Comparison of ENCODE assay signal across 8 cellular contexts in the genomic region with DNA sequence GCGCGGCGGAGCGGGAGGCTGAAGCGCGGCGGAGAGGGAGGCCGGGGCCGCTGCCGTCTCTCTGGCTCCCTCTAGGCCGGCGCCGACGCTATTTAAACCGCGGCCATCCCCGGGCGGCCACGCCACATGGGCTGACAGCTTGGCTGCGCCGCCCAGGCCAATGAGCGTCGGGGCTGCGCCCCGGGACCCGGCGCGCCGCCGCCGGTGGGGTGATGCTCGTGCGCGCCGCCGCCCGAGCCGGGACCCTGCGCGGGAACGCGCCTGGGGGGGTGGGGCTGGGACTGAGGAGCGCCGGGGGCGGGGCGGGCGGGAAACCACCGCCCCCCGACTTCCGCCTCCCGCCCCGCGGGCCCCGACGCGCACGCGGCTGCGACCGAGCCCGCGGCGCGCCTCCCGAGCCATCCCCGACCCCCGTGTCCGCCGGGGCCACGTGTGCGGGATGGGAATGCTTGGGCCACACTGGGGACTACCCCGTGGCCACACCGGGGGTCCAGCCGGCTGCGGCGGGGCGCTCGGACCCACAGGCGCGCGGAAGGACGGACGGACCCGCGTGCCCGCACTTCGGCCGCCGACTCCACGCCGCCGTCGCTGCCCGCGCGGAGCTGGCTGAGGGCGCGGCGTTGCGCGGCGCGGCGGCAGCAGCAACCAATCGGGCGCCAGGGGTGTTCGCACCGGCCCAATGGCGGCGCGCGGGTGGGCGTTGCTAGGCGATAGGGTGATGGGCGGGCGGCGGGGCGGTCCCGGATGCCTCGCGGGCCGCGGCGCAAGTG. TPM values are rescaled to one million over a fixed set of nuclear protein-coding genes. Genes with fewer than 3 reads are reported as not detected.
DNase-seq lines count a peak whose midpoint lies in the region; ATAC-seq and TF ChIP-seq lines count a peak whose summit lies in the region.

A gene (minus strand): TSS at position 68 of the 770 bp plus-strand sequence. CDS start 1,791 bp downstream, outside the sequence.

- H3K4me3 Mint-ChIP-seq in activated T-helper 17 cell treated with anti-CD3 and anti-CD28 coated beads, Interleukin-2, amount 50 U/mL, for 72 hours: peak within 1 kb of the TSS; percentile 76
- peak within 1 kb of the TSS; percentile 77 for H3K4me3 Mint-ChIP-seq in nephron progenitor cell
- H3K4me3 Mint-ChIP-seq in stimulated activated naive CD8-positive, alpha-beta T cell treated with anti-CD3 and anti-CD28 coated beads, Interleukin-15, amount 100 ng/mL, for 72 hours: peak within 1 kb of the TSS; percentile 74 to 87

- peaks cover 22% of the 10 kb centered on the region for H3K36me3 Mint-ChIP-seq in activated T-helper 17 cell treated with anti-CD3 and anti-CD28 coated beads, Interleukin-2, amount 50 U/mL, for 72 hours (ENCODE audit: low read depth)
- H3K36me3 Mint-ChIP-seq in nephron progenitor cell (ENCODE audit: low read depth): no peaks in the 10 kb centered on the region

- DNase-seq in EL (peak; percentile 95), GOT3 (lab: John Stamatoyannopoulos, UW) (peak; percentile 77), RPMI8226 (peak; percentile 98), fibroblast of pulmonary artery (ENCODE audit: low read depth) (peak; percentile 96), nephron progenitor cell (peak; percentile 96)
- peak; percentile 92 to 93 for DNase-seq in stimulated activated naive CD8-positive, alpha-beta T cell treated with anti-CD3 and anti-CD28 coated beads, Interleukin-15, amount 100 ng/mL, for 72 hours

- peak within 1 kb of the TSS; percentile 72 for H3K4me3 ChIP-seq in fibroblast of pulmonary artery (replicated peaks; ENCODE audit: low read depth, low read length)

- H3K27ac Mint-ChIP-seq in activated T-helper 17 cell treated with anti-CD3 and anti-CD28 coated beads, Interleukin-2, amount 50 U/mL, for 72 hours: no peak within 1 kb of the TSS
- H3K27ac Mint-ChIP-seq in nephron progenitor cell: no peak within 1 kb of the TSS
- peak within 1 kb of the TSS; percentile 65 to 86 for H3K27ac Mint-ChIP-seq in stimulated activated naive CD8-positive, alpha-beta T cell treated with anti-CD3 and anti-CD28 coated beads, Interleukin-15, amount 100 ng/mL, for 72 hours

- H3K27me3 Mint-ChIP-seq in activated T-helper 17 cell treated with anti-CD3 and anti-CD28 coated beads, Interleukin-2, amount 50 U/mL, for 72 hours: no peaks in the 10 kb centered on the region
- no peaks in the 10 kb centered on the region for H3K27me3 Mint-ChIP-seq in nephron progenitor cell (ENCODE audit: low read depth, poor library complexity)
- no peaks in the 10 kb centered on the region for H3K27me3 Mint-ChIP-seq in stimulated activated naive CD8-positive, alpha-beta T cell treated with anti-CD3 and anti-CD28 coated beads, Interleukin-15, amount 100 ng/mL, for 72 hours

- peak; percentile 89 for ATAC-seq in activated T-helper 17 cell treated with anti-CD3 and anti-CD28 coated beads, Interleukin-2, amount 50 U/mL, for 72 hours (replicated peaks)
- ATAC-seq in stimulated activated naive CD8-positive, alpha-beta T cell treated with anti-CD3 and anti-CD28 coated beads, Interleukin-15, amount 100 ng/mL, for 72 hours: peak; percentile 87

- no peaks in the 10 kb centered on the region for H3K4me1 Mint-ChIP-seq in activated T-helper 17 cell treated with anti-CD3 and anti-CD28 coated beads, Interleukin-2, amount 50 U/mL, for 72 hours
- peaks cover 46% of the 10 kb centered on the region for H3K4me1 Mint-ChIP-seq in nephron progenitor cell
- H3K4me1 Mint-ChIP-seq in stimulated activated naive CD8-positive, alpha-beta T cell treated with anti-CD3 and anti-CD28 coated beads, Interleukin-15, amount 100 ng/mL, for 72 hours: peaks cover 56% of the 10 kb centered on the region

- TF ChIP-seq CTCF in LNCAP (IDR thresholded peaks at IDR 0.05): peak; percentile 39
- TF ChIP-seq CTCF in fibroblast of pulmonary artery (IDR thresholded peaks at IDR 0.05; ENCODE audit: low read length, missing control alignments): peak; percentile 29
- peak; percentile 27 for TF ChIP-seq CTCF in nephron progenitor cell (IDR thresholded peaks at IDR 0.05)

- H3K9me3 Mint-ChIP-seq in activated T-helper 17 cell treated with anti-CD3 and anti-CD28 coated beads, Interleukin-2, amount 50 U/mL, for 72 hours: no peaks in the 10 kb centered on the region
- no peaks in the 10 kb centered on the region for H3K9me3 Mint-ChIP-seq in nephron progenitor cell
- no peaks in the 10 kb centered on the region for H3K9me3 Mint-ChIP-seq in stimulated activated naive CD8-positive, alpha-beta T cell treated with anti-CD3 and anti-CD28 coated beads, Interleukin-15, amount 100 ng/mL, for 72 hours

RNA-seq across cellular contexts. Expression of the gene that starts here (rescaled TPM):
- 100 to 1,000 TPM; 109 to 242 TPM for total RNA-seq in activated T-helper 17 cell treated with anti-CD3 and anti-CD28 coated beads, Interleukin-2, amount 50 U/mL, for 72 hours

Comparison
In these comparisons a context has a peak if more than half of its experiments do, and no peak if none do; other contexts are left out.
1. Peak in every context shown above with its lines: DNase-seq, ATAC-seq and H3K4me3 ChIP-seq.
2. H3K27ac Mint-ChIP-seq: peak in stimulated activated naive CD8-positive, alpha-beta T cell treated with anti-CD3 and anti-CD28 coated beads, Interleukin-15, amount 100 ng/mL, for 72 hours (2 of 2); none in activated T-helper 17 cell treated with anti-CD3 and anti-CD28 coated beads, Interleukin-2, amount 50 U/mL, for 72 hours (single experiment) and nephron progenitor cell (single experiment).